Comparison of ENCODE assay signal across 27 cellular contexts in the genomic region with DNA sequence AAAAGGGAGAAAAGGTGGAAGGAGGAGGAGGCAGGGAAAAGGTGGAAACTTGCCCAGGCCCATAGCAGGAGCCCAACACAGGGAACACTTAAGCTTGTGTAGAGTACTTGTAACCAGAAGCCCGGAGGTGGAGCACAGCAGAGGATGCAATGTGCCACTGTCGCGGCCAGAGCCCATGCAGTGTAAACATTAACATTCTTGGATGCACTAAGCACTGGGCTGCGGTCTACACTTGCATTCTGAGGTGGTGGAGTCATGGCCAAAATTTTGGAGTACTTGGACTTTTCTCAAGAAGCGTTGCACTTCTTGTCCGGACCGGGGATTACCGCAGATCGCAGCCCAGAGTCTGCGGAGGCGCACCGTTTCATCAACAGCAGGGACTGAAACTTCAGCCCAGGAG. TPM values are rescaled to one million over a fixed set of nuclear protein-coding genes. Genes with fewer than 3 reads are reported as not detected.
A peak's percentile ranks its signal among the peaks of the same experiment; 100 is the strongest.
DNase-seq lines count a peak whose midpoint lies in the region; TF ChIP-seq lines count a peak whose summit lies in the region.
"Had no signal": no experiment of that assay in that cellular context is flagged by ENCODE, and none has a peak within 500 bp of the region (broad histone marks: within the 10 kb centered on the region; RNA-seq: fewer than 3 reads in every experiment).

No MANE protein-coding gene starts in this region.

- no peaks in the 10 kb centered on the region for H3K79me2 ChIP-seq in Karpas-422 (ENCODE audit: low read length)

- no peak overlapping the region for H3K4me3 Mint-ChIP-seq in activated T-cell treated with anti-CD3 and anti-CD28 coated beads, Interleukin-2, amount 50 U/mL, for 24 hours
- H3K4me3 Mint-ChIP-seq: activated CD4-positive, alpha-beta T cell treated with anti-CD3 and anti-CD28 coated beads, Interleukin-2, amount 10 ng/mL, durations not matched to agents 7 days and 5 days; activated naive CD8-positive, alpha-beta T cell treated with anti-CD3 and anti-CD28 coated beads for 36 hours; endodermal cell; naive thymus-derived CD8-positive, alpha-beta T cell; T-helper 17 cell; type B pancreatic cell had no signal

- no peak overlapping the region for H3K4me3 ChIP-seq in MG63
- no peak overlapping the region for H3K4me3 ChIP-seq in fibroblast of mammary gland (ENCODE audit: control insufficient read depth, low read depth, low read length)
- no peak overlapping the region for H3K4me3 ChIP-seq in thyroid gland (replicated peaks in 1 of 3)
- no peak overlapping the region for H3K4me3 ChIP-seq in Karpas-422 (ENCODE audit: low read length)
- H3K4me3 ChIP-seq: body of pancreas, colonic mucosa, esophagus squamous epithelium, ovary, right atrium auricular region had no signal

- peaks cover 5% of the 10 kb centered on the region for H3K27me3 Mint-ChIP-seq in activated T-cell treated with anti-CD3 and anti-CD28 coated beads, Interleukin-2, amount 50 U/mL, for 24 hours
- H3K27me3 Mint-ChIP-seq: activated CD4-positive, alpha-beta T cell treated with anti-CD3 and anti-CD28 coated beads, Interleukin-2, amount 10 ng/mL, durations not matched to agents 7 days and 5 days; activated naive CD8-positive, alpha-beta T cell treated with anti-CD3 and anti-CD28 coated beads for 36 hours; naive thymus-derived CD8-positive, alpha-beta T cell; T-helper 17 cell; type B pancreatic cell had no signal

- peak in 1 of 2 donors; percentile 9 for TF ChIP-seq POLR2A in thyroid gland (IDR thresholded peaks at IDR 0.05)

- H3K27ac Mint-ChIP-seq in activated T-cell treated with anti-CD3 and anti-CD28 coated beads, Interleukin-2, amount 50 U/mL, for 24 hours = no peak overlapping the region
- H3K27ac Mint-ChIP-seq: activated CD4-positive, alpha-beta T cell treated with anti-CD3 and anti-CD28 coated beads, Interleukin-2, amount 10 ng/mL, durations not matched to agents 7 days and 5 days; activated naive CD8-positive, alpha-beta T cell treated with anti-CD3 and anti-CD28 coated beads for 36 hours; endodermal cell; naive thymus-derived CD8-positive, alpha-beta T cell; T-helper 17 cell; type B pancreatic cell had no signal

- H3K4me1 ChIP-seq in thyroid gland (peaks cover 0 to 6% of the 10 kb centered on the region in 2 donors), Karpas-422 (ENCODE audit: low read length) (no peaks in the 10 kb centered on the region)
- H3K4me1 ChIP-seq: BE2C, body of pancreas, colonic mucosa, esophagus squamous epithelium, right atrium auricular region had no signal

- H3K9me2 ChIP-seq in Karpas-422 (replicated peaks; ENCODE audit: insufficient read depth, low read length) = no peaks in the 10 kb centered on the region

- no peak overlapping the region for H3K4me2 ChIP-seq in Karpas-422 (ENCODE audit: low read depth, low read length, poor library complexity, severe bottlenecking)

- no peaks in the 10 kb centered on the region for H3K36me3 Mint-ChIP-seq in activated T-cell treated with anti-CD3 and anti-CD28 coated beads, Interleukin-2, amount 50 U/mL, for 24 hours (ENCODE audit: low read depth)
- H3K36me3 Mint-ChIP-seq: activated naive CD8-positive, alpha-beta T cell treated with anti-CD3 and anti-CD28 coated beads for 36 hours; naive thymus-derived CD8-positive, alpha-beta T cell; type B pancreatic cell had no signal

- H3K9me3 ChIP-seq in MG63 (no peaks in the 10 kb centered on the region), thyroid gland (no peaks in the 10 kb centered on the region), Karpas-422 (ENCODE audit: low read length) (no peaks in the 10 kb centered on the region)
- H3K9me3 ChIP-seq: BE2C, body of pancreas, colonic mucosa, esophagus squamous epithelium, ovary, right atrium auricular region had no signal

- H3K27ac ChIP-seq in thyroid gland (no peak overlapping the region), Karpas-422 (ENCODE audit: low read length) (no peak overlapping the region)
- H3K27ac ChIP-seq: body of pancreas, colonic mucosa, esophagus squamous epithelium, ovary, right atrium auricular region had no signal

- intact Hi-C loops in thyroid gland (cut with DNase I) = no loop called here

- WGBS in thyroid gland, 2 donors = 40 to 47% methylated on average over 3 to 12 of the region's 12 CpGs

- H3K9me3 Mint-ChIP-seq in activated T-cell treated with anti-CD3 and anti-CD28 coated beads, Interleukin-2, amount 50 U/mL, for 24 hours = no peaks in the 10 kb centered on the region
- H3K9me3 Mint-ChIP-seq: activated CD4-positive, alpha-beta T cell treated with anti-CD3 and anti-CD28 coated beads, Interleukin-2, amount 10 ng/mL, durations not matched to agents 7 days and 5 days; activated naive CD8-positive, alpha-beta T cell treated with anti-CD3 and anti-CD28 coated beads for 36 hours; naive thymus-derived CD8-positive, alpha-beta T cell; type B pancreatic cell had no signal

- DNase-seq in NCI-H2107 treated with DMSO at 0.1 percent for 48 hours (lab: John Stamatoyannopoulos, UW; ENCODE audit: unreplicated experiment) (peak; percentile 10), NCI-H2107 (lab: John Stamatoyannopoulos, UW) (no peak), MG63 (peak; percentile 62), fibroblast of mammary gland (ENCODE audit: low read depth) (peak; percentile 4), thyroid gland (peak; percentile 63 to 83), NCI-H1105 (lab: John Stamatoyannopoulos, UW) (no peak), Karpas-422 (no peak)
- no peak for DNase-seq in activated T-cell treated with anti-CD3 and anti-CD28 coated beads, Interleukin-2, amount 50 U/mL, for 24 hours
- DNase-seq: 8988T; activated CD4-positive, alpha-beta T cell treated with anti-CD3 and anti-CD28 coated beads, Interleukin-2, amount 10 ng/mL, durations not matched to agents 7 days and 5 days; activated naive CD8-positive, alpha-beta T cell treated with anti-CD3 and anti-CD28 coated beads for 36 hours; BE2C; body of pancreas; colonic mucosa; COR-L47; endodermal cell; esophagus squamous epithelium; glutamatergic neuron; left colon; naive thymus-derived CD8-positive, alpha-beta T cell; NCI-H1105 treated with DMSO at 0.1 percent for 48 hours; NCI-H526; ovary; stimulated activated CD8-positive, alpha-beta memory T cell treated with anti-CD3 and anti-CD28 coated beads, Interleukin-4, amount 100 ng/mL, for 48 hours; T-helper 17 cell had no signal

- peaks cover 1% of the 10 kb centered on the region for H3K4me1 Mint-ChIP-seq in activated T-cell treated with anti-CD3 and anti-CD28 coated beads, Interleukin-2, amount 50 U/mL, for 24 hours (ENCODE audit: low read depth)
- H3K4me1 Mint-ChIP-seq: activated CD4-positive, alpha-beta T cell treated with anti-CD3 and anti-CD28 coated beads, Interleukin-2, amount 10 ng/mL, durations not matched to agents 7 days and 5 days; activated naive CD8-positive, alpha-beta T cell treated with anti-CD3 and anti-CD28 coated beads for 36 hours had no signal

- H3K36me3 ChIP-seq in MG63 (no peaks in the 10 kb centered on the region), thyroid gland (no peaks in the 10 kb centered on the region), Karpas-422 (ENCODE audit: insufficient read depth, low read length) (no peaks in the 10 kb centered on the region)
- H3K36me3 ChIP-seq: BE2C, colonic mucosa, esophagus squamous epithelium, ovary, right atrium auricular region had no signal

- no peak overlapping the region for H3K9ac ChIP-seq in Karpas-422 (ENCODE audit: low read length)

- TF ChIP-seq CTCF in fibroblast of mammary gland (conservative IDR thresholded peaks at IDR 0.05; ENCODE audit: control insufficient read depth, insufficient read depth, low read depth, low read length) (no peak), thyroid gland (IDR thresholded peaks at IDR 0.05) (no peak)

- no peaks in the 10 kb centered on the region for H3K27me3 ChIP-seq in MG63
- no peaks in the 10 kb centered on the region for H3K27me3 ChIP-seq in thyroid gland
- no peaks in the 10 kb centered on the region for H3K27me3 ChIP-seq in Karpas-422 (ENCODE audit: low read length)
- H3K27me3 ChIP-seq: BE2C, body of pancreas, colonic mucosa, esophagus squamous epithelium, ovary, right atrium auricular region had no signal

- no peaks in the 10 kb centered on the region for H4K20me1 ChIP-seq in Karpas-422 (ENCODE audit: insufficient read depth, low read depth, low read length)

- H2AFZ ChIP-seq in Karpas-422 (ENCODE audit: low read length) = no peak overlapping the region

RNA-seq across cellular contexts. Expression of a gene that starts 4.5 kb away (rescaled TPM):
- not detected in 2 replicates for total RNA-seq in MG63 (2014; rRNA removed; shearing (Covaris generic); ENCODE audit: low replicate concordance)
- not detected for total RNA-seq in thyroid gland
- total RNA-seq in Karpas-422 (2014; rRNA removed; shearing (Covaris generic); ENCODE audit: low replicate concordance) = not detected in 2 replicates
- total RNA-seq: activated CD4-positive, alpha-beta T cell treated with anti-CD3 and anti-CD28 coated beads, Interleukin-2, amount 10 ng/mL, durations not matched to agents 7 days and 5 days; activated naive CD8-positive, alpha-beta T cell treated with anti-CD3 and anti-CD28 coated beads for 36 hours; body of pancreas; esophagus squamous epithelium; right atrium auricular region had no signal

RNA-seq across cellular contexts. Expression of a gene that starts 38.2 kb away (rescaled TPM):
- total RNA-seq in MG63 (2014; rRNA removed; shearing (Covaris generic); ENCODE audit: low replicate concordance) = not detected in 2 replicates
- total RNA-seq in thyroid gland = not detected
- total RNA-seq in Karpas-422 (2014; rRNA removed; shearing (Covaris generic); ENCODE audit: low replicate concordance) = not detected in 2 replicates
- total RNA-seq: activated CD4-positive, alpha-beta T cell treated with anti-CD3 and anti-CD28 coated beads, Interleukin-2, amount 10 ng/mL, durations not matched to agents 7 days and 5 days; activated naive CD8-positive, alpha-beta T cell treated with anti-CD3 and anti-CD28 coated beads for 36 hours; body of pancreas; endodermal cell; esophagus squamous epithelium; left colon; naive thymus-derived CD8-positive, alpha-beta T cell; right atrium auricular region had no signal

RNA-seq across cellular contexts. Expression of a gene that starts 42.7 kb away (rescaled TPM):
- not detected in 2 replicates for total RNA-seq in MG63 (2014; rRNA removed; shearing (Covaris generic); ENCODE audit: low replicate concordance)
- under 1 TPM in 1 of 4 donors, not detected in 3; 0.13 TPM for total RNA-seq in thyroid gland
- not detected in 2 replicates for total RNA-seq in Karpas-422 (2014; rRNA removed; shearing (Covaris generic); ENCODE audit: low replicate concordance)
- total RNA-seq: activated CD4-positive, alpha-beta T cell treated with anti-CD3 and anti-CD28 coated beads, Interleukin-2, amount 10 ng/mL, durations not matched to agents 7 days and 5 days; activated naive CD8-positive, alpha-beta T cell treated with anti-CD3 and anti-CD28 coated beads for 36 hours; body of pancreas; colonic mucosa; endodermal cell; esophagus squamous epithelium; left colon; naive thymus-derived CD8-positive, alpha-beta T cell; right atrium auricular region; T-helper 17 cell had no signal

Comparison
In these comparisons a context has a peak if more than half of its experiments do, and no peak if none do; other contexts are left out.
1. DNase-seq: peak in NCI-H2107 treated with DMSO at 0.1 percent for 48 hours (single experiment), MG63 (single experiment), fibroblast of mammary gland (single experiment) and thyroid gland (2 of 2); none in NCI-H2107 (single experiment), NCI-H1105 (single experiment), activated T-cell treated with anti-CD3 and anti-CD28 coated beads, Interleukin-2, amount 50 U/mL, for 24 hours (single experiment) and Karpas-422 (single experiment).